ENCODE assay signal across 11 cellular contexts in the genomic region with DNA sequence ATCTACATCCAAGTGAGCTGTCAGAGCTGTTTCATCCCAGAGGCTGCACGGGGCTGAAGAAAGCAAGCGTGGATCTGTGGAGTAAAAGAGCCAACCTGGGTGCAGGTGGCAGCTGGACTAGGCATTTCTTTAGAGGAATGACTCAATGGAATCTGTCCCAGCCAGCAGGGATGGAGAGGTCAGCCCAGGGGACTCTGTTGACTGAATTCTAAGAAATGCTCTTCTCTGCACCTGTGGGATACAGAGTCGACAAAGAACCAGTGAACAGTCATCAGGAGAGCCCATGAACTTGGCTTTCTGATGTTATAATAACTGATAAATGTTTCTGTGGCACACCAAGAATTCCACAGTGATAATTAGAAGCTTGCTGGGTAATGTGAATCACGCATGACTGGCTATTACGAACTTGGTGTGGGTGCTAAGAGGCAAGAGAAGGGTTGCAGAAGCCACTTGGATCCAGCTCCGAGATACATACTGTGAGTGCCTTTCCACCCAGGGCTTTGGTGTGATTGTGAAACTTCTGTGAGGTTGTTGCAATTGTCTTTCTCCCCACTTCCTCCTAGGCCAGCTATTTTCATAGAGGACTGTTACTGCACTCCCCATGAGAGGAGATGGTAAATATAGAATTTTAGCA. TPM values are rescaled to one million over a fixed set of nuclear protein-coding genes. Genes with fewer than 3 reads are reported as not detected.
DNase-seq lines count a peak whose midpoint lies in the region; ATAC-seq and TF ChIP-seq lines count a peak whose summit lies in the region.
"Had no signal": no experiment of that assay in that cellular context is flagged by ENCODE, and none has a peak within 500 bp of the region (broad histone marks: within the 10 kb centered on the region; RNA-seq: fewer than 3 reads in every experiment).

No MANE protein-coding gene starts in this region.

- H3K27ac ChIP-seq in DND-41 (ENCODE audit: low read length) (no peak overlapping the region), mammary epithelial cell (ENCODE audit: insufficient read depth, low read depth, low read length) (no peak overlapping the region)
- H3K27ac ChIP-seq: epithelial cell of prostate had no signal

- ATAC-seq in DND-41 (ENCODE audit: insufficient read depth, low read depth), result peak; percentile 27; the same call in 1 of the 3 replicates

- no peak overlapping the region for H3K4me2 ChIP-seq in DND-41 (ENCODE audit: insufficient read depth, low read length)
- no peak overlapping the region for H3K4me2 ChIP-seq in mammary epithelial cell (ENCODE audit: insufficient read depth, low read depth, low read length)

- H3K36me3 ChIP-seq in DND-41 (ENCODE audit: insufficient read depth, low read length) (no peaks in the 10 kb centered on the region), mammary epithelial cell (ENCODE audit: insufficient read depth, low read length) (peaks cover 43% of the 10 kb centered on the region)

- H3K9me3 ChIP-seq in DND-41 (ENCODE audit: insufficient read depth, low read length, severe bottlenecking), result no peaks in the 10 kb centered on the region
- no peaks in the 10 kb centered on the region for H3K9me3 ChIP-seq in mammary epithelial cell (replicated peaks; ENCODE audit: insufficient read depth, low read length)

- H3K79me2 ChIP-seq in DND-41 (ENCODE audit: insufficient read depth, low read length) (no peaks in the 10 kb centered on the region), mammary epithelial cell (ENCODE audit: insufficient read depth, low read length) (no peaks in the 10 kb centered on the region)

- no TSS peak for BruUV-seq in mammary epithelial cell (replicated peaks; lab: Mats Ljungman, UMichigan)

- intact Hi-C loops in mammary epithelial cell (cut with micrococcal nuclease) (no loop called here), posterior vena cava (cut with DNase I) (no loop called here)

- WGBS in mammary epithelial cell (ENCODE audit: low coverage, missing lambda C conversion rate), result 73% methylated on average over 6 of the region's 6 CpGs

- no peaks in the 10 kb centered on the region for H4K20me1 ChIP-seq in DND-41 (ENCODE audit: insufficient read depth, low read length)
- H4K20me1 ChIP-seq in mammary epithelial cell (ENCODE audit: insufficient read depth, low read length), result no peaks in the 10 kb centered on the region

- H3K9ac ChIP-seq in DND-41 (ENCODE audit: low read depth, low read length), result no peak overlapping the region
- no peak overlapping the region for H3K9ac ChIP-seq in mammary epithelial cell (ENCODE audit: insufficient read depth, low read length)

- TF ChIP-seq CTCF in DND-41 (IDR thresholded peaks at IDR 0.05; ENCODE audit: borderline replicate concordance, extremely low read depth, low read length, poor library complexity, severe bottlenecking) (no peak), mammary epithelial cell (conservative IDR thresholded peaks at IDR 0.05 in 1 of 2, IDR thresholded peaks at IDR 0.05 in 1 of 2; ENCODE audit: extremely low read depth in 1 of 2, insufficient read depth in 1 of 2, low read depth in 1 of 2, low read length in 2 of 2) (no peak)

- H3K4me3 ChIP-seq in DND-41 (ENCODE audit: low read depth in 1 of 2, low read length in 2 of 2) (no peak overlapping the region), mammary epithelial cell (replicated peaks in 1 of 3; ENCODE audit: insufficient read depth in 1 of 3, low read depth in 2 of 3, low read length in 3 of 3) (no peak overlapping the region)

- H3K27me3 ChIP-seq in DND-41 (ENCODE audit: insufficient read depth, low read length, poor library complexity) (no peaks in the 10 kb centered on the region), mammary epithelial cell (ENCODE audit: insufficient read depth, low read length) (no peaks in the 10 kb centered on the region)

- in situ Hi-C loops in KBM-7 (cut with MboI; ENCODE audit: low pct_unique_long_range_greater_than_20kb, low sequenced_read_pairs) (no loop called here), mammary epithelial cell (cut with MboI; ENCODE audit: low sequenced_read_pairs in 2 of 2) (loop anchor here in 1 of 2 donors (25.0 kb wide), 1 partner anchor 859 kb away; no protein-coding TSS in a partner anchor)

- DNase-seq in DND-41 (no peak), KBM-7 (peak; percentile 87), mammary epithelial cell (peak; percentile 80), myocyte (ENCODE audit: low read depth) (peak; percentile 91), posterior vena cava (ENCODE audit: low spot score) (no peak), activated gamma-delta T cell treated with Interleukin-2 at 50 U/mL for 16 hours (no peak), GM19238 (ENCODE audit: insufficient read length, low spot score) (no peak)
- DNase-seq in stimulated activated CD4-positive, alpha-beta T cell treated with anti-CD3 and anti-CD28 coated beads, Interleukin-4, amount 100 ng/mL, for 4 hours, result no peak
- DNase-seq: activated naive CD4-positive, alpha-beta T cell; NCI-H2171 had no signal

- dilution Hi-C loops in mammary epithelial cell (cut with HindIII; ENCODE audit: low sequenced_read_pairs), result no loop called here

- H3K4me1 ChIP-seq in DND-41 (ENCODE audit: insufficient read depth, low read length) (peaks cover 6% of the 10 kb centered on the region), mammary epithelial cell (ENCODE audit: insufficient read depth, low read length) (no peaks in the 10 kb centered on the region)

- no peak overlapping the region for H2AFZ ChIP-seq in DND-41 (ENCODE audit: low read depth, low read length)
- no peak overlapping the region for H2AFZ ChIP-seq in mammary epithelial cell (ENCODE audit: low read depth, low read length)

- CTCF ChIA-PET in mammary epithelial cell (lab: Charles Lee; ENCODE audit: low non-redundant PET), result no interaction called here

RNA-seq across cellular contexts. Expression of a gene that starts 16.2 kb away (rescaled TPM):
- 100 to 1,000 TPM; 102 to 146 TPM for total RNA-seq in mammary epithelial cell
- polyA plus RNA-seq in mammary epithelial cell, result 132 TPM
- 155 TPM for polyA minus RNA-seq in mammary epithelial cell
- total RNA-seq in myocyte, result 161 and 270 TPM in 2 replicates
- 115 TPM for polyA plus RNA-seq in myocyte (2012)
- total RNA-seq in posterior vena cava, result 10 to 100 TPM; 45.5 to 52.0 TPM

RNA-seq across cellular contexts. Expression of a gene that starts 56.3 kb away (rescaled TPM):
- total RNA-seq in mammary epithelial cell, result not detected
- not detected for polyA plus RNA-seq in mammary epithelial cell
- not detected for polyA minus RNA-seq in mammary epithelial cell
- total RNA-seq in myocyte, result not detected in 2 replicates
- 0.68 TPM for polyA plus RNA-seq in myocyte (2012)
- total RNA-seq in posterior vena cava, result not detected

Comparison
In these comparisons a context has a peak if more than half of its experiments do, and no peak if none do; other contexts are left out.
1. DNase-seq: peak in KBM-7 (single experiment), mammary epithelial cell (single experiment) and myocyte (single experiment); none in DND-41 (single experiment), posterior vena cava (single experiment), activated gamma-delta T cell treated with Interleukin-2 at 50 U/mL for 16 hours (single experiment), stimulated activated CD4-positive, alpha-beta T cell treated with anti-CD3 and anti-CD28 coated beads, Interleukin-4, amount 100 ng/mL, for 4 hours (0 of 2) and GM19238 (single experiment).